In the genomic region with DNA sequence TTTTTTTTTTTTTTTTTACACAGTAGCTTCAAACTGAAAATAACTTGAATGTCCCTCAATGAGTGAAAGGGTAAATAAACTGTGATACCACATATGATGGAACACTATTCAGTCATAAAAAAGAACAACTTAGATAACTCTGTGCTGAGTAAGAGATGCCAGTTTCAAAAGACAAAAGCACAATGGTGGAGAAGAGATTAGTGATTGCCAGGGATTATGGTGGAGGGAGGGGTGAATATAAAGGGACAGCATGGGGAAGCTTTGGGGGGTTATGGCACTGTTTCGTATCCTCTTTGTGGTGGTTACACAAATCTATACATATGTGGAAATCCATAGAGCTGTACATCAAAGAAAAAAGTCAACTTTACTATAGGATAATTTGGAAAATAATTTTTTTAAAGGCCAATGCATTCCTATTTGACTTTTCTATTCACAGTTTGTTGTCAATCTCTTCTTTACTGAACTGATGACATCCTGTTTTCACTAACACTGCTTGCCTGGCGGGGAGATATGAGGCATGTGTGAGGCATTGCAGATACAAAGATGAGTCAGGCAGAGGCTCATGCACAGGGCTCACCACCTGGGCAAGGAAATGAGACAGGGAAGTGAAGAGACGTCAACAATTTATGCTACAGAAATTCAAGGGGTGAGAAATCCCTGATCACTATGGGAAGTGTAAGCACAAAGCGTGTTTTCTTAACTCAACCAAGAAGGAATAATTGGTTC, we compare ENCODE assay signal across 9 cellular contexts.
A peak's percentile ranks its signal among the peaks of the same experiment; 100 is the strongest.
DNase-seq lines count a peak whose midpoint lies in the region; ATAC-seq lines count a peak whose summit lies in the region.
"Had no signal": no experiment of that assay in that cellular context is flagged by ENCODE, and none has a peak within 500 bp of the region (broad histone marks: within the 10 kb centered on the region; RNA-seq: fewer than 3 reads in every experiment).

No MANE protein-coding gene starts in this region.

- H3K27ac ChIP-seq in SJSA1 = peak overlapping the region; percentile 99

- H3K4me1 Mint-ChIP-seq in natural killer cell treated with Interleukin-12 subunit alpha and Interleukin-12 subunit beta and Interleukin-15 and Interleukin-18, amount 100 ng/mL, for 72 hours (ENCODE audit: low read depth in 2 of 2) = peaks cover 16 to 20% of the 10 kb centered on the region in 2 donors

- H3K4me3 ChIP-seq in SJSA1 (no peak overlapping the region), adipocyte (ENCODE audit: low read length) (no peak overlapping the region)

- H3K4me1 ChIP-seq in SJSA1 (replicated peaks) (peaks cover 47% of the 10 kb centered on the region), adipocyte (ENCODE audit: control insufficient read depth, insufficient read depth, low read length) (peaks cover 19% of the 10 kb centered on the region)

- peak; percentile 89 to 91 for DNase-seq in SJSA1 (ENCODE audit: low read depth in 1 of 2, low spot score in 2 of 2)
- DNase-seq in adipocyte (ENCODE audit: low read depth) = peak; percentile 66
- peak; percentile 63 for DNase-seq in natural killer cell treated with Interleukin-12 subunit alpha and Interleukin-12 subunit beta and Interleukin-15 and Interleukin-18, amount 100 ng/mL, for 72 hours (ENCODE audit: low spot score)
- DNase-seq in NCI-H1105 (lab: John Stamatoyannopoulos, UW) = no peak
- no peak for DNase-seq in posterior cingulate gyrus
- DNase-seq in amygdala (lab: John Stamatoyannopoulos, UW) = no peak

- H3K36me3 ChIP-seq in SJSA1 (no peaks in the 10 kb centered on the region), adipocyte (ENCODE audit: control insufficient read depth, insufficient read depth, low read length, severe bottlenecking) (no peaks in the 10 kb centered on the region)

- no peak overlapping the region for H3K9ac ChIP-seq in adipocyte (ENCODE audit: low read length)

- H3K27ac Mint-ChIP-seq in natural killer cell treated with Interleukin-12 subunit alpha and Interleukin-12 subunit beta and Interleukin-15 and Interleukin-18, amount 100 ng/mL, for 72 hours = peak overlapping the region; percentile 82 to 84

- peak; percentile 93 for ATAC-seq in GM18868 (IDR thresholded peaks at IDR 0.05; ENCODE audit: unreplicated experiment)
- peak; percentile 81 for ATAC-seq in HG03025 (IDR thresholded peaks at IDR 0.05; ENCODE audit: low FRiP score, unreplicated experiment)
- peak; percentile 90 to 91 for ATAC-seq in natural killer cell treated with Interleukin-12 subunit alpha and Interleukin-12 subunit beta and Interleukin-15 and Interleukin-18, amount 100 ng/mL, for 72 hours

- H3K9me3 Mint-ChIP-seq in natural killer cell treated with Interleukin-12 subunit alpha and Interleukin-12 subunit beta and Interleukin-15 and Interleukin-18, amount 100 ng/mL, for 72 hours = no peaks in the 10 kb centered on the region

- H3K9me3 ChIP-seq in SJSA1 (replicated peaks) (no peaks in the 10 kb centered on the region), adipocyte (ENCODE audit: control insufficient read depth, low read length) (no peaks in the 10 kb centered on the region)

- H3K27me3 Mint-ChIP-seq in natural killer cell treated with Interleukin-12 subunit alpha and Interleukin-12 subunit beta and Interleukin-15 and Interleukin-18, amount 100 ng/mL, for 72 hours = peaks cover 13 to 15% of the 10 kb centered on the region in 2 donors

- intact Hi-C loops in posterior cingulate gyrus (cut with DNase I) = loop anchor here (5.0 kb wide), 1 partner anchor 102 kb away; no protein-coding TSS in a partner anchor

- H3K4me3 Mint-ChIP-seq in natural killer cell treated with Interleukin-12 subunit alpha and Interleukin-12 subunit beta and Interleukin-15 and Interleukin-18, amount 100 ng/mL, for 72 hours = peak overlapping the region; percentile 61
- H3K4me3 Mint-ChIP-seq: brain had no signal

- H3K36me3 Mint-ChIP-seq in natural killer cell treated with Interleukin-12 subunit alpha and Interleukin-12 subunit beta and Interleukin-15 and Interleukin-18, amount 100 ng/mL, for 72 hours = no peaks in the 10 kb centered on the region
- H3K36me3 Mint-ChIP-seq: brain had no signal

- H3K27me3 ChIP-seq in SJSA1 (replicated peaks) (no peaks in the 10 kb centered on the region), adipocyte (replicated peaks; ENCODE audit: control insufficient read depth, insufficient read depth, low read length) (no peaks in the 10 kb centered on the region)

Comparison
In these comparisons a context has a peak if more than half of its experiments do, and no peak if none do; other contexts are left out.
1. DNase-seq: peak in SJSA1 (2 of 2), adipocyte (single experiment) and natural killer cell treated with Interleukin-12 subunit alpha and Interleukin-12 subunit beta and Interleukin-15 and Interleukin-18, amount 100 ng/mL, for 72 hours (single experiment); none in NCI-H1105 (single experiment), posterior cingulate gyrus (0 of 10) and amygdala (0 of 56).
2. Peak in every context shown above with its lines, with median percentiles within 50 percentile points of each other: ATAC-seq.